Comparison of ENCODE assay signal across 16 cellular contexts in genomic region chr1:171311771-171312558, GRCh38. TPM values are rescaled to one million over a fixed set of nuclear protein-coding genes. Genes with fewer than 3 reads are reported as not detected.
DNase-seq lines count a peak whose midpoint lies in the region; ATAC-seq, FAIRE-seq and TF ChIP-seq lines count a peak whose summit lies in the region.
"Had no signal": no experiment of that assay in that cellular context is flagged by ENCODE, and none has a peak within 500 bp of the region (broad histone marks: within the 10 kb centered on the region; RNA-seq: fewer than 3 reads in every experiment).

No MANE protein-coding gene starts in this region.

- H3K4me1 Mint-ChIP-seq in naive B cell, result peaks cover 7 to 26% (median 15%) of the 10 kb centered on the region in 3 donors
- H3K4me1 Mint-ChIP-seq in MCF 10A (ENCODE audit: insufficient read depth, unreplicated experiment), result peaks cover 6% of the 10 kb centered on the region

- BruUV-seq in A673 (replicated peaks; lab: Mats Ljungman, UMichigan) (no TSS peak), MCF 10A (replicated peaks; lab: Mats Ljungman, UMichigan) (no TSS peak)

- no peak overlapping the region for H3K4ac ChIP-seq in H1 (replicated peaks; ENCODE audit: insufficient read length, low read depth, low read length)

- TF ChIP-seq EP300 in A549 (IDR thresholded peaks at IDR 0.05) (no peak), Ishikawa (IDR thresholded peaks at IDR 0.05; ENCODE audit: borderline replicate concordance) (no peak), H1 (IDR thresholded peaks at IDR 0.05; ENCODE audit: borderline replicate concordance in 1 of 2, low read depth in 2 of 2, low read length in 2 of 2) (no peak)

- H3K36me3 ChIP-seq in H1 (ENCODE audit: control insufficient read depth in 2 of 4, insufficient read depth in 4 of 4, low read length in 3 of 4), result no peaks in the 10 kb centered on the region; a peak in 1 of 8 replicates
- H3K36me3 ChIP-seq in A673 (ENCODE audit: insufficient read depth, low read length, poor library complexity, severe bottlenecking), result no peaks in the 10 kb centered on the region
- H3K36me3 ChIP-seq: BLaER1 had no signal

- 46% methylated on average over 8 of the region's 8 CpGs for WGBS in A549 (ENCODE audit: missing lambda C conversion rate)
- WGBS in H1 (ENCODE audit: extremely low coverage in 1 of 2, insufficient coverage in 1 of 2, insufficient read length in 1 of 2, insufficient replicate concordance in 2 of 2, low coverage in 1 of 2, low lambda C conversion rate in 2 of 2, missing lambda C conversion rate in 1 of 2), 2 experiments, result 91% methylated on average over 8 of the region's 8 CpGs; no CpG with 5 or more reads in 1 of the 2 experiments

- no peak overlapping the region for H2AK5ac ChIP-seq in H1 (ENCODE audit: low read depth, low read length)

- intact Hi-C loops in A673 (cut with micrococcal nuclease; ENCODE audit: unreplicated experiment), result loop anchor here (5.0 to 10.0 kb wide), 4 partner anchors 65 to 227 kb away; partner anchors contain the start of gene FMO1
- intact Hi-C loops in MCF 10A (cut with micrococcal nuclease), result loop anchor here (2.0 to 10.0 kb wide), 2 partner anchors 123 kb away; no protein-coding TSS in a partner anchor

- TF ChIP-seq RAD21 in A549 (conservative IDR thresholded peaks at IDR 0.05 in 1 of 2, IDR thresholded peaks at IDR 0.05 in 1 of 2) (no peak), Ishikawa (IDR thresholded peaks at IDR 0.05; ENCODE audit: low read depth) (no peak), H1 (IDR thresholded peaks at IDR 0.05 in 1 of 2, conservative IDR thresholded peaks at IDR 0.05 in 1 of 2; ENCODE audit: low read depth in 2 of 2, low read length in 2 of 2) (no peak)

- no peaks in the 10 kb centered on the region for H3K23me2 ChIP-seq in H1 (ENCODE audit: low read depth, low read length)

- H3K9me3 ChIP-seq in A549 (no peaks in the 10 kb centered on the region; the same call in 2 of the 3 replicates), H1 (ENCODE audit: insufficient read depth in 2 of 2, low read depth in 1 of 2, low read length in 1 of 2) (no peaks in the 10 kb centered on the region), A673 (ENCODE audit: low read depth, low read length, poor library complexity, severe bottlenecking) (no peaks in the 10 kb centered on the region)
- H3K9me3 ChIP-seq: BLaER1, Caco-2 had no signal

- H2BK12ac ChIP-seq in H1 (ENCODE audit: low read depth, low read length), result no peak overlapping the region

- H3K18ac ChIP-seq in H1 (ENCODE audit: extremely low read depth, low read length), result no peak overlapping the region

- H4K5ac ChIP-seq in H1 (ENCODE audit: insufficient read length, low read depth, low read length), result no peak overlapping the region

- H3K27ac Mint-ChIP-seq in naive B cell, result peak overlapping the region in 4 of 6 donors; percentile 13 to 61 (median 38)
- H3K27ac Mint-ChIP-seq in MCF 10A (ENCODE audit: low read depth, unreplicated experiment), result no peak overlapping the region

- H3K4me1 ChIP-seq in A549 (0 out of 3 replicates have a peak, but pooled peaks cover 3% of the 10 kb centered on the region), H1 (replicated peaks in 1 of 4; ENCODE audit: control insufficient read depth in 3 of 4, insufficient read depth in 4 of 4, low read length in 3 of 4) (peaks cover 0 to 6% (median 2%) of the 10 kb centered on the region in 4 experiments; a peak in 4 of 7 replicates), A673 (ENCODE audit: insufficient read depth, low read length, poor library complexity, severe bottlenecking) (peaks cover 5% of the 10 kb centered on the region)

- POLR2A ChIA-PET in A549 (lab: Yijun Ruan, JAX), result no interaction called here
- POLR2A ChIA-PET in H1 (lab: Charles Lee; ENCODE audit: partially characterized antibody), result no interaction called here
- POLR2A ChIA-PET in A673 (lab: Charles Lee; ENCODE audit: low non-redundant PET), result no interaction called here
- POLR2A ChIA-PET in MCF 10A (lab: Yijun Ruan, JAX), result interaction anchor here (0.7 to 3.1 kb wide), 4 partner anchors 26 to 173 kb away, joined by 4 to 41 read pairs (median 12); partner anchors contain the start of gene PRRC2C

- TF ChIP-seq POLR2A in A549 (IDR thresholded peaks at IDR 0.05; ENCODE audit: low read length), result no peak
- TF ChIP-seq POLR2A in H1 (IDR thresholded peaks at IDR 0.05; ENCODE audit: control extremely low read depth in 1 of 2, low read depth in 2 of 2, low read length in 2 of 2), result no peak

- H3K4me3 Mint-ChIP-seq in naive B cell, result no peak overlapping the region
- H3K4me3 Mint-ChIP-seq in MCF 10A (ENCODE audit: unreplicated experiment), result no peak overlapping the region
- H3K4me3 Mint-ChIP-seq: CD8-positive, alpha-beta memory T cell had no signal

- ATAC-seq in A549 (no peak), naive B cell (ENCODE audit: low read depth in 2 of 2) (no peak)

- H2AFZ ChIP-seq in H1 (ENCODE audit: low read length), result no peak overlapping the region

- H3K27me3 ChIP-seq in H1 (replicated peaks in 1 of 4; ENCODE audit: control insufficient read depth in 3 of 4, extremely low read depth in 1 of 4, insufficient read depth in 3 of 4, low read length in 3 of 4) (no peaks in the 10 kb centered on the region), A673 (replicated peaks; ENCODE audit: insufficient read depth, low read depth, low read length, poor library complexity) (no peaks in the 10 kb centered on the region)
- H3K27me3 ChIP-seq: BLaER1 had no signal

- DNase-seq in A549 (ENCODE audit: low read depth in 1 of 2, low spot score in 1 of 2), result no peak
- DNase-seq in H1 (ENCODE audit: low read depth in 1 of 2, low spot score in 2 of 2), result no peak
- no peak for DNase-seq in naive B cell
- DNase-seq in activated CD4-positive, CD25-positive, alpha-beta regulatory T cell treated with anti-CD3 and anti-CD28 coated beads, Interleukin-2, amount 50 U/mL, for 72 hours, result no peak
- no peak for DNase-seq in NCI-H146 (lab: John Stamatoyannopoulos, UW)
- DNase-seq in A673 (ENCODE audit: low spot score), result no peak
- DNase-seq in MCF 10A (ENCODE audit: unreplicated experiment), result no peak
- DNase-seq: 8988T; Caco-2; CD8-positive, alpha-beta memory T cell; GF-D8 had no signal

- no peak overlapping the region for H3K27ac ChIP-seq in A549
- H3K27ac ChIP-seq in H1 (ENCODE audit: low read depth, low read length), result no peak overlapping the region
- H3K27ac ChIP-seq in A673 (ENCODE audit: low read depth, low read length, poor library complexity, severe bottlenecking), result no peak overlapping the region
- H3K27ac ChIP-seq: BLaER1 had no signal

- TF ChIP-seq CTCF in A549 (IDR thresholded peaks at IDR 0.05) (no peak), H1 (IDR thresholded peaks at IDR 0.05; ENCODE audit: control extremely low read depth in 1 of 3, insufficient read depth in 1 of 3, low read depth in 1 of 3, low read length in 3 of 3) (no peak), A673 (conservative IDR thresholded peaks at IDR 0.05; ENCODE audit: low read depth, low read length) (no peak), MCF 10A (IDR thresholded peaks at IDR 0.05; ENCODE audit: unreplicated experiment) (no peak)

- no peak overlapping the region for H3K14ac ChIP-seq in H1 (ENCODE audit: insufficient read length)

- H3K56ac ChIP-seq in H1 (replicated peaks; ENCODE audit: insufficient read length, low read depth, low read length), result no peak overlapping the region

- H3K79me1 ChIP-seq in H1 (ENCODE audit: low read depth, low read length), result no peaks in the 10 kb centered on the region

- H3K79me2 ChIP-seq in H1 (ENCODE audit: control insufficient read depth in 1 of 2, insufficient read depth in 2 of 2, low read length in 2 of 2), result no peaks in the 10 kb centered on the region

- H2BK15ac ChIP-seq in H1 (ENCODE audit: low read length), result no peak overlapping the region

- no peak overlapping the region for H2BK5ac ChIP-seq in H1 (ENCODE audit: low read depth, low read length)

- H4K8ac ChIP-seq in H1 (ENCODE audit: extremely low read depth, insufficient read depth, low read length), result no peak overlapping the region

- H3K4me2 ChIP-seq in A549 (no peak overlapping the region), H1 (ENCODE audit: insufficient read depth in 1 of 2, low read depth in 2 of 2, low read length in 2 of 2) (no peak overlapping the region)
- H3K4me2 ChIP-seq: BLaER1 had no signal

- FAIRE-seq in A549 (lab: Jason Lieb, UNC) (no peak), H1 (lab: Jason Lieb, UNC) (no peak)
- FAIRE-seq: GM19239, H54 had no signal

- CTCF ChIA-PET in A549 (lab: Yijun Ruan, JAX), result interaction anchor here (1.5 to 2.4 kb wide), 5 partner anchors 17 to 345 kb away, joined by 3 to 17 read pairs (median 12); no protein-coding TSS in a partner anchor
- CTCF ChIA-PET in H1 (lab: Charles Lee; ENCODE audit: partially characterized antibody), result interaction anchor here (0.6 to 3.2 kb wide), 24 partner anchors 10 to 623 kb away, joined by 3 to 78 read pairs (median 6); partner anchors contain the start of gene FMO1
- CTCF ChIA-PET in A673 (lab: Charles Lee), result interaction anchor here (0.6 kb wide), 1 partner anchor 201 kb away, joined by 3 read pairs; no protein-coding TSS in a partner anchor
- CTCF ChIA-PET in MCF 10A (lab: Yijun Ruan, JAX), result interaction anchor here (0.5 to 4.5 kb wide), 20 partner anchors 9 to 1792 kb away, joined by 3 to 651 read pairs (median 15); partner anchors contain the start of gene FMO1

- H2BK20ac ChIP-seq in H1 (ENCODE audit: low read length), result peak overlapping the region; percentile 9; the same call in 1 of the 2 replicates

- no peak overlapping the region for H3K23ac ChIP-seq in H1 (ENCODE audit: insufficient read length)

- H3K4me3 ChIP-seq in A549 (no peak overlapping the region), H1 (ENCODE audit: extremely low read depth in 1 of 4, insufficient read depth in 2 of 4, low read depth in 3 of 4, low read length in 4 of 4) (no peak overlapping the region), A673 (ENCODE audit: low read depth, low read length, poor library complexity, severe bottlenecking) (no peak overlapping the region)
- H3K4me3 ChIP-seq: BLaER1 had no signal

- no peaks in the 10 kb centered on the region for H3K27me3 Mint-ChIP-seq in naive B cell
- no peaks in the 10 kb centered on the region for H3K27me3 Mint-ChIP-seq in MCF 10A (ENCODE audit: insufficient read depth, unreplicated experiment)

- H3K9me3 Mint-ChIP-seq in naive B cell (peaks cover 0 to 5% (median 0%) of the 10 kb centered on the region in 7 donors), MCF 10A (ENCODE audit: unreplicated experiment) (no peaks in the 10 kb centered on the region)
- H3K9me3 Mint-ChIP-seq: CD8-positive, alpha-beta memory T cell had no signal

- H4K20me1 ChIP-seq in H1 (replicated peaks in 1 of 2; ENCODE audit: control insufficient read depth in 1 of 2, insufficient read depth in 2 of 2, low read length in 2 of 2), result no peaks in the 10 kb centered on the region
- H4K20me1 ChIP-seq: BLaER1 had no signal

- no peak overlapping the region for H3K9ac ChIP-seq in H1 (replicated peaks in 1 of 4; ENCODE audit: extremely low read depth in 1 of 4, low read depth in 3 of 4, low read length in 3 of 4)
- H3K9ac ChIP-seq: BLaER1 had no signal

- H2BK120ac ChIP-seq in H1 (replicated peaks; ENCODE audit: low read depth, low read length), result no peak overlapping the region

- peak overlapping the region; percentile 30 for H4K91ac ChIP-seq in H1 (replicated peaks; ENCODE audit: insufficient read length, low read length)

- no peaks in the 10 kb centered on the region for H3K36me3 Mint-ChIP-seq in naive B cell
- no peaks in the 10 kb centered on the region for H3K36me3 Mint-ChIP-seq in MCF 10A (ENCODE audit: insufficient read depth, unreplicated experiment)

RNA-seq across cellular contexts. Expression of gene FMO4, which starts 2.0 kb away (rescaled TPM):
- polyA plus RNA-seq in A549 (2011; rRNA removed) (0.99 and 1.9 TPM in 2 replicates), A549 (2017; fragmentation: RNase III; extraction: RNeasy Plus Mini Kit Qiagen cat#74134 plus additional on column Dnase treatment) (0.32 to 0.66 TPM (median 0.43 TPM) in 3 replicates), H1 (2011; rRNA removed) (0.88 and 1.5 TPM in 2 replicates), naive B cell (ENCODE audit: low read depth in 6 of 6) (1 to 10 TPM; 1.9 to 7.2 (median 4.5) TPM)
- 0.16 and 0.29 TPM in 2 replicates for polyA plus RNA-seq in A549 (2012; cell fraction: cytosol; rRNA removed)
- polyA plus RNA-seq in A549 (2012; cell fraction: nucleus; rRNA removed), result 0.13 and 0.22 TPM in 2 replicates
- polyA minus RNA-seq in A549 (2011; rRNA and poly(A)+ RNA removed), result 0.33 and 1.3 TPM in 2 replicates
- total RNA-seq in H1 (2021; fragmentation: NEBNext Ultra II Directional; extraction: Animal tissue kit (Norgen Biotek cat#: 25700)), result 2.2 and 2.3 TPM in 2 replicates
- polyA plus RNA-seq in H1 (2011; cell fraction: cytosol; rRNA removed), result 2.0 TPM
- polyA plus RNA-seq in H1 (2011; cell fraction: nucleus; rRNA removed), result 0.86 TPM
- 1.3 to 1.7 TPM (median 1.4 TPM) in 4 replicates for polyA plus RNA-seq in H1 (2012, experiment 1 of 2)
- 0.62 TPM for polyA plus RNA-seq in H1 (2012, experiment 2 of 2)
- polyA plus RNA-seq in H1 (2013, experiment 1 of 2), result 2.1 TPM
- polyA plus RNA-seq in H1 (2013, experiment 2 of 2), result 1.9 TPM
- polyA minus RNA-seq in H1 (2011; rRNA and poly(A)+ RNA removed), result 1.4 and 1.9 TPM in 2 replicates
- 2.1 TPM for polyA minus RNA-seq in H1 (2011; cell fraction: cytosol; rRNA and poly(A)+ RNA removed)
- polyA minus RNA-seq in H1 (2011; cell fraction: nucleus; rRNA and poly(A)+ RNA removed), result 3.4 TPM
- total RNA-seq in A673 (2021) (0.56 and 2.1 TPM in 2 replicates), MCF 10A (2022) (0.63 and 1.5 TPM in 2 replicates)
- total RNA-seq: HT-29 had no signal

Comparison
In these comparisons a context has a peak if more than half of its experiments do, and no peak if none do; other contexts are left out.
1. Of the 18 proteins assayed by ChIP-seq in both H1 and A549: peak only in H1: none; only in A549: none; in both: CEBPB; in neither: 17.